9 cellular contexts compared by ENCODE assay signal in genomic region chr19:58557253-58558065, GRCh38. TPM values are rescaled to one million over a fixed set of nuclear protein-coding genes. Genes with fewer than 3 reads are reported as not detected.
DNase-seq lines count a peak whose midpoint lies in the region; ATAC-seq, FAIRE-seq and TF ChIP-seq lines count a peak whose summit lies in the region.
"Had no signal": no experiment of that assay in that cellular context is flagged by ENCODE, and none has a peak within 500 bp of the region (broad histone marks: within the 10 kb centered on the region; RNA-seq: fewer than 3 reads in every experiment).

No MANE protein-coding gene starts in this region.

- peak overlapping the region; percentile 97 for H3K27ac Mint-ChIP-seq in activated CD4-positive, alpha-beta T cell treated with anti-CD3 and anti-CD28 coated beads, Interleukin-2, amount 10 ng/mL, durations not matched to agents 7 days and 5 days

- no peaks in the 10 kb centered on the region for H3K27me3 Mint-ChIP-seq in activated CD4-positive, alpha-beta T cell treated with anti-CD3 and anti-CD28 coated beads, Interleukin-2, amount 10 ng/mL, durations not matched to agents 7 days and 5 days

- in situ Hi-C loops in HepG2 (cut with HindIII; ENCODE audit: extremely low pct_ligation_motif_present, low pct_unique_long_range_greater_than_20kb): no loop called here

- H2AFZ ChIP-seq in HepG2 (ENCODE audit: low read length): no peak overlapping the region

- H3K4me1 ChIP-seq in ascending aorta (peaks cover 22 to 47% of the 10 kb centered on the region in 2 donors), HepG2 (ENCODE audit: insufficient read depth, low read length) (peaks cover 43% of the 10 kb centered on the region), thoracic aorta (ENCODE audit: control insufficient read depth in 1 of 2, low read depth in 2 of 2) (peaks cover 36 to 64% of the 10 kb centered on the region in 2 donors)

- ATAC-seq in HepG2 (no peak), thoracic aorta (ENCODE audit: insufficient number of reproducible peaks, low FRiP score, low read depth) (no peak), HG02588 (IDR thresholded peaks at IDR 0.05; ENCODE audit: unreplicated experiment) (no peak)

- TF ChIP-seq CTCF in ascending aorta (IDR thresholded peaks at IDR 0.05) (no peak), HepG2 (CRISPR knock-in tag; IDR thresholded peaks at IDR 0.05) (no peak), thoracic aorta (IDR thresholded peaks at IDR 0.05) (no peak)

- CTCF ChIA-PET in activated CD4-positive, alpha-beta T cell treated with anti-CD3 and anti-CD28 coated beads, Interleukin-2, amount 10 ng/mL, durations not matched to agents 7 days and 5 days (lab: Charles Lee): interaction anchor here (0.8 to 1.2 kb wide), 2 partner anchors 10 to 12 kb away, joined by 3 read pairs; no protein-coding TSS in a partner anchor
- CTCF ChIA-PET in HepG2 (lab: Yijun Ruan, JAX; ENCODE audit: low intra/inter-chr PET ratio, low total read pairs): no interaction called here

- peaks cover 48% of the 10 kb centered on the region for H3K36me3 Mint-ChIP-seq in activated CD4-positive, alpha-beta T cell treated with anti-CD3 and anti-CD28 coated beads, Interleukin-2, amount 10 ng/mL, durations not matched to agents 7 days and 5 days (ENCODE audit: low read depth)

- intact Hi-C loops in ascending aorta (cut with DNase I) (no loop called here), HepG2 (cut with micrococcal nuclease; ENCODE audit: unreplicated experiment) (no loop called here)

- no peaks in the 10 kb centered on the region for H3K9me3 ChIP-seq in ascending aorta
- H3K9me3 ChIP-seq in HepG2 (ENCODE audit: low read length): no peaks in the 10 kb centered on the region
- no peaks in the 10 kb centered on the region for H3K9me3 ChIP-seq in thoracic aorta

- peak overlapping the region; percentile 98 to 99 for H3K27ac ChIP-seq in ascending aorta
- peak overlapping the region; percentile 72 for H3K27ac ChIP-seq in HepG2 (ENCODE audit: extremely low read length, insufficient read depth, low read length)
- peak overlapping the region; percentile 99 to 100 for H3K27ac ChIP-seq in thoracic aorta

- peak overlapping the region; percentile 67 to 75 for H3K4me3 ChIP-seq in ascending aorta
- H3K4me3 ChIP-seq in HepG2 (replicated peaks in 1 of 3; ENCODE audit: insufficient read depth in 1 of 3, low read depth in 2 of 3, low read length in 3 of 3): peak overlapping the region; percentile 81 to 84 (median 84)
- H3K4me3 ChIP-seq in thoracic aorta: peak overlapping the region; percentile 95

- H3K9ac ChIP-seq in HepG2 (ENCODE audit: insufficient read depth, low read depth, low read length): peak overlapping the region; percentile 98

- no peaks in the 10 kb centered on the region for H3K9me3 Mint-ChIP-seq in activated CD4-positive, alpha-beta T cell treated with anti-CD3 and anti-CD28 coated beads, Interleukin-2, amount 10 ng/mL, durations not matched to agents 7 days and 5 days

- no peak for TF ChIP-seq RAD21 in HepG2 (CRISPR knock-in tag; IDR thresholded peaks at IDR 0.05)

- peaks cover 34% of the 10 kb centered on the region for H3K79me2 ChIP-seq in HepG2 (ENCODE audit: insufficient read depth, low read length)

- no peak for TF ChIP-seq EP300 in HepG2 (IDR thresholded peaks at IDR 0.05; ENCODE audit: low read depth in 2 of 2, low read length in 2 of 2)
- no peak for TF ChIP-seq EP300 in HepG2 (CRISPR knock-in tag; IDR thresholded peaks at IDR 0.05; ENCODE audit: borderline replicate concordance)

- peak overlapping the region; percentile 92 for H3K4me2 ChIP-seq in HepG2 (ENCODE audit: low read depth, low read length)

- 35% methylated on average over 11 of the region's 11 CpGs for WGBS in HepG2 (ENCODE audit: low lambda C conversion rate)

- peaks cover 73% of the 10 kb centered on the region for H3K4me1 Mint-ChIP-seq in activated CD4-positive, alpha-beta T cell treated with anti-CD3 and anti-CD28 coated beads, Interleukin-2, amount 10 ng/mL, durations not matched to agents 7 days and 5 days

- POLR2A ChIA-PET in activated CD4-positive, alpha-beta T cell treated with anti-CD3 and anti-CD28 coated beads, Interleukin-2, amount 10 ng/mL, durations not matched to agents 7 days and 5 days (lab: Charles Lee): no interaction called here
- POLR2A ChIA-PET in HepG2 (lab: Yijun Ruan, JAX): interaction anchor here (0.7 to 3.9 kb wide), 3 partner anchors 14 to 18 kb away, joined by 4 to 42 read pairs (median 30); partner anchors contain the start of gene TRIM28

- no peak for FAIRE-seq in HepG2 (lab: Jason Lieb, UNC)

- H3K4me3 Mint-ChIP-seq in activated CD4-positive, alpha-beta T cell treated with anti-CD3 and anti-CD28 coated beads, Interleukin-2, amount 10 ng/mL, durations not matched to agents 7 days and 5 days: peak overlapping the region; percentile 90

- no peak; a peak in 1 of 4 replicates for TF ChIP-seq POLR2A in HepG2 (IDR thresholded peaks at IDR 0.05; ENCODE audit: insufficient read depth in 1 of 2, low read depth in 2 of 2, low read length in 2 of 2)

- BruUV-seq in HepG2 (replicated peaks; lab: Mats Ljungman, UMichigan): no TSS peak

- H3K36me3 ChIP-seq in ascending aorta: peaks cover 18 to 25% of the 10 kb centered on the region in 2 donors
- peaks cover 9 to 12% of the 10 kb centered on the region in 2 experiments; a peak in 4 of 5 replicates for H3K36me3 ChIP-seq in HepG2 (replicated peaks in 1 of 2; ENCODE audit: control insufficient read depth in 1 of 2, insufficient read depth in 2 of 2, low read length in 2 of 2)
- peaks cover 13% of the 10 kb centered on the region for H3K36me3 ChIP-seq in thoracic aorta

- H3K27me3 ChIP-seq in ascending aorta (no peaks in the 10 kb centered on the region), HepG2 (ENCODE audit: control insufficient read depth in 1 of 2, insufficient read depth in 2 of 2, low read length in 2 of 2) (no peaks in the 10 kb centered on the region), thoracic aorta (replicated peaks; ENCODE audit: insufficient read depth) (no peaks in the 10 kb centered on the region)

- DNase-seq in activated CD4-positive, alpha-beta T cell treated with anti-CD3 and anti-CD28 coated beads, Interleukin-2, amount 10 ng/mL, durations not matched to agents 7 days and 5 days: no peak
- DNase-seq in activated CD4-positive, alpha-beta T cell treated with anti-CD3 and anti-CD28 coated beads for 48 hours: no peak
- DNase-seq in ascending aorta (ENCODE audit: low spot score in 2 of 2) (no peak), HepG2 (ENCODE audit: low spot score) (no peak), thoracic aorta (ENCODE audit: low spot score) (no peak), NCI-H1694 (lab: John Stamatoyannopoulos, UW) (no peak), NCI-H748 treated with DMSO at 0.1 percent for 48 hours (lab: John Stamatoyannopoulos, UW) (no peak)
- DNase-seq: NCI-H1694 treated with DMSO at 0.1 percent for 48 hours had no signal

- no peaks in the 10 kb centered on the region for H4K20me1 ChIP-seq in HepG2 (ENCODE audit: insufficient read depth, low read length)

RNA-seq across cellular contexts. Expression of gene UBE2M, which starts 1.0 kb away (rescaled TPM):
- 10 to 100 TPM; 82.8 to 96.0 TPM for total RNA-seq in activated CD4-positive, alpha-beta T cell treated with anti-CD3 and anti-CD28 coated beads, Interleukin-2, amount 10 ng/mL, durations not matched to agents 7 days and 5 days
- total RNA-seq in ascending aorta (14.8 TPM), HepG2 (2016; rRNA removed; fragmentation: Illumina TruSeq; extraction: Trizol) (29.5 and 36.2 TPM in 2 replicates), thoracic aorta (10 to 100 TPM; 17.1 to 18.9 TPM)
- total RNA-seq in HepG2 (2016; cell fraction: cytosol; rRNA removed; fragmentation: Illumina TruSeq; extraction: Trizol; ENCODE audit: low read depth): 14.2 and 15.5 TPM in 2 replicates
- total RNA-seq in HepG2 (2016; cell fraction: insoluble cytoplasmic fraction; rRNA removed; fragmentation: Illumina TruSeq; extraction: Trizol): 25.4 and 36.1 TPM in 2 replicates
- 26.0 and 30.0 TPM in 2 replicates for total RNA-seq in HepG2 (2016; cell fraction: membrane; rRNA removed; fragmentation: Illumina TruSeq; extraction: Trizol)
- total RNA-seq in HepG2 (2016; cell fraction: nucleus; rRNA removed; fragmentation: Illumina TruSeq; extraction: Trizol): 14.4 and 19.6 TPM in 2 replicates
- 50.3 and 55.5 TPM in 2 replicates for polyA plus RNA-seq in HepG2 (2011; rRNA removed)
- 32.0 and 34.7 TPM in 2 replicates for polyA plus RNA-seq in HepG2 (2011; cell fraction: cytosol; rRNA removed)
- 59.9 and 61.9 TPM in 2 replicates for polyA plus RNA-seq in HepG2 (2011; cell fraction: nucleus; rRNA removed)
- polyA plus RNA-seq in HepG2 (2012): 47.3 and 47.7 TPM in 2 replicates
- 22.8 and 27.9 TPM in 2 replicates for polyA plus RNA-seq in HepG2 (2016; cell fraction: cytosol; fragmentation: Illumina TruSeq; extraction: Trizol; ENCODE audit: low read depth)
- 54.2 and 62.5 TPM in 2 replicates for polyA plus RNA-seq in HepG2 (2016; cell fraction: insoluble cytoplasmic fraction; fragmentation: Illumina TruSeq; extraction: Trizol; ENCODE audit: low read depth)
- 30.4 and 40.6 TPM in 2 replicates for polyA plus RNA-seq in HepG2 (2016; cell fraction: membrane; fragmentation: Illumina TruSeq; extraction: Trizol; ENCODE audit: low read depth)
- 53.2 and 66.7 TPM in 2 replicates for polyA plus RNA-seq in HepG2 (2016; cell fraction: nucleus; fragmentation: Illumina TruSeq; extraction: Trizol; ENCODE audit: insufficient read depth, low read depth)
- 39.7 and 154 TPM in 2 replicates for polyA minus RNA-seq in HepG2 (2011; rRNA and poly(A)+ RNA removed; ENCODE audit: low replicate concordance)
- polyA minus RNA-seq in HepG2 (2011; cell fraction: cytosol; rRNA and poly(A)+ RNA removed): 26.9 and 27.3 TPM in 2 replicates
- 20.8 and 23.0 TPM in 2 replicates for polyA minus RNA-seq in HepG2 (2011; cell fraction: nucleus; rRNA and poly(A)+ RNA removed)

RNA-seq across cellular contexts. Expression of gene CHMP2A, which starts 2.6 kb away (rescaled TPM):
- total RNA-seq in activated CD4-positive, alpha-beta T cell treated with anti-CD3 and anti-CD28 coated beads, Interleukin-2, amount 10 ng/mL, durations not matched to agents 7 days and 5 days: 100 to 1,000 TPM; 128 to 137 TPM
- total RNA-seq in ascending aorta (154 TPM), HepG2 (2016; rRNA removed; fragmentation: Illumina TruSeq; extraction: Trizol) (55.0 and 70.9 TPM in 2 replicates), thoracic aorta (10 to 100 TPM; 90.3 to 98.8 TPM)
- total RNA-seq in HepG2 (2016; cell fraction: cytosol; rRNA removed; fragmentation: Illumina TruSeq; extraction: Trizol; ENCODE audit: low read depth): 45.6 and 61.8 TPM in 2 replicates
- 56.2 and 72.4 TPM in 2 replicates for total RNA-seq in HepG2 (2016; cell fraction: insoluble cytoplasmic fraction; rRNA removed; fragmentation: Illumina TruSeq; extraction: Trizol)
- 35.3 and 50.0 TPM in 2 replicates for total RNA-seq in HepG2 (2016; cell fraction: membrane; rRNA removed; fragmentation: Illumina TruSeq; extraction: Trizol)
- total RNA-seq in HepG2 (2016; cell fraction: nucleus; rRNA removed; fragmentation: Illumina TruSeq; extraction: Trizol): 22.1 and 25.7 TPM in 2 replicates
- polyA plus RNA-seq in HepG2 (2011; rRNA removed): 49.7 and 51.4 TPM in 2 replicates
- 61.9 and 66.7 TPM in 2 replicates for polyA plus RNA-seq in HepG2 (2011; cell fraction: cytosol; rRNA removed)
- polyA plus RNA-seq in HepG2 (2011; cell fraction: nucleus; rRNA removed): 108 and 113 TPM in 2 replicates
- polyA plus RNA-seq in HepG2 (2012): 41.7 and 46.0 TPM in 2 replicates
- polyA plus RNA-seq in HepG2 (2016; cell fraction: cytosol; fragmentation: Illumina TruSeq; extraction: Trizol; ENCODE audit: low read depth): 56.7 and 73.4 TPM in 2 replicates
- 88.0 and 94.2 TPM in 2 replicates for polyA plus RNA-seq in HepG2 (2016; cell fraction: insoluble cytoplasmic fraction; fragmentation: Illumina TruSeq; extraction: Trizol; ENCODE audit: low read depth)
- 38.7 and 48.0 TPM in 2 replicates for polyA plus RNA-seq in HepG2 (2016; cell fraction: membrane; fragmentation: Illumina TruSeq; extraction: Trizol; ENCODE audit: low read depth)
- 55.6 and 56.2 TPM in 2 replicates for polyA plus RNA-seq in HepG2 (2016; cell fraction: nucleus; fragmentation: Illumina TruSeq; extraction: Trizol; ENCODE audit: insufficient read depth, low read depth)
- polyA minus RNA-seq in HepG2 (2011; rRNA and poly(A)+ RNA removed; ENCODE audit: low replicate concordance): 46.3 and 131 TPM in 2 replicates
- polyA minus RNA-seq in HepG2 (2011; cell fraction: cytosol; rRNA and poly(A)+ RNA removed): 25.4 and 27.7 TPM in 2 replicates
- polyA minus RNA-seq in HepG2 (2011; cell fraction: nucleus; rRNA and poly(A)+ RNA removed): 21.0 and 24.5 TPM in 2 replicates

RNA-seq across cellular contexts. Expression of gene TRIM28, which starts 13.6 kb away (rescaled TPM):
- total RNA-seq in activated CD4-positive, alpha-beta T cell treated with anti-CD3 and anti-CD28 coated beads, Interleukin-2, amount 10 ng/mL, durations not matched to agents 7 days and 5 days: 100 to 1,000 TPM; 457 to 560 TPM
- total RNA-seq in ascending aorta (222 TPM), HepG2 (2016; rRNA removed; fragmentation: Illumina TruSeq; extraction: Trizol) (302 and 361 TPM in 2 replicates), thoracic aorta (100 to 1,000 TPM; 192 to 204 TPM)
- total RNA-seq in HepG2 (2016; cell fraction: cytosol; rRNA removed; fragmentation: Illumina TruSeq; extraction: Trizol; ENCODE audit: low read depth): 29.3 and 34.8 TPM in 2 replicates
- 282 and 373 TPM in 2 replicates for total RNA-seq in HepG2 (2016; cell fraction: insoluble cytoplasmic fraction; rRNA removed; fragmentation: Illumina TruSeq; extraction: Trizol)
- 118 and 119 TPM in 2 replicates for total RNA-seq in HepG2 (2016; cell fraction: membrane; rRNA removed; fragmentation: Illumina TruSeq; extraction: Trizol)
- total RNA-seq in HepG2 (2016; cell fraction: nucleus; rRNA removed; fragmentation: Illumina TruSeq; extraction: Trizol): 266 and 307 TPM in 2 replicates
- polyA plus RNA-seq in HepG2 (2011; rRNA removed): 439 and 461 TPM in 2 replicates
- 192 and 284 TPM in 2 replicates for polyA plus RNA-seq in HepG2 (2011; cell fraction: cytosol; rRNA removed)
- 913 and 1,149 TPM in 2 replicates for polyA plus RNA-seq in HepG2 (2011; cell fraction: nucleus; rRNA removed)
- polyA plus RNA-seq in HepG2 (2012): 400 and 525 TPM in 2 replicates
- 31.8 and 43.0 TPM in 2 replicates for polyA plus RNA-seq in HepG2 (2016; cell fraction: cytosol; fragmentation: Illumina TruSeq; extraction: Trizol; ENCODE audit: low read depth)
- 296 and 460 TPM in 2 replicates for polyA plus RNA-seq in HepG2 (2016; cell fraction: insoluble cytoplasmic fraction; fragmentation: Illumina TruSeq; extraction: Trizol; ENCODE audit: low read depth)
- 94.7 and 105 TPM in 2 replicates for polyA plus RNA-seq in HepG2 (2016; cell fraction: membrane; fragmentation: Illumina TruSeq; extraction: Trizol; ENCODE audit: low read depth)
- polyA plus RNA-seq in HepG2 (2016; cell fraction: nucleus; fragmentation: Illumina TruSeq; extraction: Trizol; ENCODE audit: insufficient read depth, low read depth): 574 and 592 TPM in 2 replicates
- 1,983 and 2,170 TPM in 2 replicates for polyA minus RNA-seq in HepG2 (2011; rRNA and poly(A)+ RNA removed; ENCODE audit: low replicate concordance)
- polyA minus RNA-seq in HepG2 (2011; cell fraction: cytosol; rRNA and poly(A)+ RNA removed): 465 and 488 TPM in 2 replicates
- polyA minus RNA-seq in HepG2 (2011; cell fraction: nucleus; rRNA and poly(A)+ RNA removed): 351 and 419 TPM in 2 replicates

RNA-seq across cellular contexts. Expression of gene MZF1, which starts 15.7 kb away (rescaled TPM):
- 10 to 100 TPM; 28.6 to 33.1 TPM for total RNA-seq in activated CD4-positive, alpha-beta T cell treated with anti-CD3 and anti-CD28 coated beads, Interleukin-2, amount 10 ng/mL, durations not matched to agents 7 days and 5 days
- total RNA-seq in ascending aorta: 77.1 TPM
- 1.3 and 3.1 TPM in 2 replicates for total RNA-seq in HepG2 (2016; rRNA removed; fragmentation: Illumina TruSeq; extraction: Trizol)
- total RNA-seq in HepG2 (2016; cell fraction: cytosol; rRNA removed; fragmentation: Illumina TruSeq; extraction: Trizol; ENCODE audit: low read depth): 0.97 and 1.1 TPM in 2 replicates
- 1.0 and 3.4 TPM in 2 replicates for total RNA-seq in HepG2 (2016; cell fraction: insoluble cytoplasmic fraction; rRNA removed; fragmentation: Illumina TruSeq; extraction: Trizol)
- total RNA-seq in HepG2 (2016; cell fraction: membrane; rRNA removed; fragmentation: Illumina TruSeq; extraction: Trizol): 1.1 and 1.4 TPM in 2 replicates
- 3.8 and 4.3 TPM in 2 replicates for total RNA-seq in HepG2 (2016; cell fraction: nucleus; rRNA removed; fragmentation: Illumina TruSeq; extraction: Trizol)
- polyA plus RNA-seq in HepG2 (2011; rRNA removed): 8.1 and 10.0 TPM in 2 replicates
- polyA plus RNA-seq in HepG2 (2011; cell fraction: cytosol; rRNA removed): 3.4 and 6.6 TPM in 2 replicates
- polyA plus RNA-seq in HepG2 (2011; cell fraction: nucleus; rRNA removed): 73.5 and 84.6 TPM in 2 replicates
- polyA plus RNA-seq in HepG2 (2012): 4.8 and 6.6 TPM in 2 replicates
- polyA plus RNA-seq in HepG2 (2016; cell fraction: cytosol; fragmentation: Illumina TruSeq; extraction: Trizol; ENCODE audit: low read depth): 0.12 and 0.23 TPM in 2 replicates
- polyA plus RNA-seq in HepG2 (2016; cell fraction: insoluble cytoplasmic fraction; fragmentation: Illumina TruSeq; extraction: Trizol; ENCODE audit: low read depth): 1.3 and 1.5 TPM in 2 replicates
- polyA plus RNA-seq in HepG2 (2016; cell fraction: membrane; fragmentation: Illumina TruSeq; extraction: Trizol; ENCODE audit: low read depth): 0.18 and 0.57 TPM in 2 replicates
- polyA plus RNA-seq in HepG2 (2016; cell fraction: nucleus; fragmentation: Illumina TruSeq; extraction: Trizol; ENCODE audit: insufficient read depth, low read depth): 15.9 and 16.0 TPM in 2 replicates
- 12.8 and 32.3 TPM in 2 replicates for polyA minus RNA-seq in HepG2 (2011; rRNA and poly(A)+ RNA removed; ENCODE audit: low replicate concordance)
- polyA minus RNA-seq in HepG2 (2011; cell fraction: cytosol; rRNA and poly(A)+ RNA removed): 1.9 and 3.2 TPM in 2 replicates
- polyA minus RNA-seq in HepG2 (2011; cell fraction: nucleus; rRNA and poly(A)+ RNA removed): 11.1 and 11.8 TPM in 2 replicates
- total RNA-seq in thoracic aorta: 10 to 100 TPM; 44.9 to 46.8 TPM

RNA-seq across cellular contexts. Expression of gene ZBTB45, which starts 37.8 kb away (rescaled TPM):
- total RNA-seq in activated CD4-positive, alpha-beta T cell treated with anti-CD3 and anti-CD28 coated beads, Interleukin-2, amount 10 ng/mL, durations not matched to agents 7 days and 5 days: 10 to 100 TPM; 17.9 to 19.9 TPM
- total RNA-seq in ascending aorta (46.5 TPM), HepG2 (2016; rRNA removed; fragmentation: Illumina TruSeq; extraction: Trizol) (2.0 and 3.7 TPM in 2 replicates), thoracic aorta (10 to 100 TPM; 10.4 to 10.9 TPM)
- 1.0 and 1.1 TPM in 2 replicates for total RNA-seq in HepG2 (2016; cell fraction: cytosol; rRNA removed; fragmentation: Illumina TruSeq; extraction: Trizol; ENCODE audit: low read depth)
- total RNA-seq in HepG2 (2016; cell fraction: insoluble cytoplasmic fraction; rRNA removed; fragmentation: Illumina TruSeq; extraction: Trizol): 1.9 and 3.8 TPM in 2 replicates
- 2.8 TPM in 2 replicates for total RNA-seq in HepG2 (2016; cell fraction: membrane; rRNA removed; fragmentation: Illumina TruSeq; extraction: Trizol)
- total RNA-seq in HepG2 (2016; cell fraction: nucleus; rRNA removed; fragmentation: Illumina TruSeq; extraction: Trizol): 2.7 and 3.4 TPM in 2 replicates
- polyA plus RNA-seq in HepG2 (2011; rRNA removed): 3.0 and 3.2 TPM in 2 replicates
- polyA plus RNA-seq in HepG2 (2011; cell fraction: cytosol; rRNA removed): 1.7 and 2.6 TPM in 2 replicates
- polyA plus RNA-seq in HepG2 (2011; cell fraction: nucleus; rRNA removed): 10.2 and 12.2 TPM in 2 replicates
- 2.7 and 4.2 TPM in 2 replicates for polyA plus RNA-seq in HepG2 (2012)
- 0.78 and 0.83 TPM in 2 replicates for polyA plus RNA-seq in HepG2 (2016; cell fraction: cytosol; fragmentation: Illumina TruSeq; extraction: Trizol; ENCODE audit: low read depth)
- 3.5 and 3.8 TPM in 2 replicates for polyA plus RNA-seq in HepG2 (2016; cell fraction: insoluble cytoplasmic fraction; fragmentation: Illumina TruSeq; extraction: Trizol; ENCODE audit: low read depth)
- polyA plus RNA-seq in HepG2 (2016; cell fraction: membrane; fragmentation: Illumina TruSeq; extraction: Trizol; ENCODE audit: low read depth): 2.0 and 2.4 TPM in 2 replicates
- 6.2 and 6.8 TPM in 2 replicates for polyA plus RNA-seq in HepG2 (2016; cell fraction: nucleus; fragmentation: Illumina TruSeq; extraction: Trizol; ENCODE audit: insufficient read depth, low read depth)
- 6.6 and 8.8 TPM in 2 replicates for polyA minus RNA-seq in HepG2 (2011; rRNA and poly(A)+ RNA removed; ENCODE audit: low replicate concordance)
- 2.9 and 3.8 TPM in 2 replicates for polyA minus RNA-seq in HepG2 (2011; cell fraction: cytosol; rRNA and poly(A)+ RNA removed)
- 7.0 and 7.3 TPM in 2 replicates for polyA minus RNA-seq in HepG2 (2011; cell fraction: nucleus; rRNA and poly(A)+ RNA removed)
